Comparison of ENCODE assay signal across 16 cellular contexts in the genomic region with DNA sequence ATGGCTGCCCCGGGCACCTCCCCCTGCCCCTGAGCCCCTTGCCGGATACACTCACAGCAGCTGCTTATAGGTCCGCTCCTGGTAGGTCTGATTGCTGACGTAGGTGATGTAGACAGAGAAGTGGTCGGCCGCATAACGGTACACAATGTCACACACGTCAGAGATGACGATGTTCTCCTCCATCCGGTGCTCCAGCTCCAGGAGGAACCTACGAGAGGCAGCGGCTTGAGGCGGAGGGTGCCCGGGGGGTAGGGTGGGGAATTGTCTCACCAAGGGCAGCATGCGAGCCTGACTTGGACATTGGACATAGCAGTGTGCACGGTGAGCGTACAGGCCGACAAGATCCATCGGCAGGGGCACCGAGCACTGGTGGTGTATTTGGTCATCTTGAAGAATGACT. TPM values are rescaled to one million over a fixed set of nuclear protein-coding genes. Genes with fewer than 3 reads are reported as not detected.
A peak's percentile ranks its signal among the peaks of the same experiment; 100 is the strongest.
DNase-seq lines count a peak whose midpoint lies in the region; ATAC-seq, FAIRE-seq and TF ChIP-seq lines count a peak whose summit lies in the region.
"Had no signal": no experiment of that assay in that cellular context is flagged by ENCODE, and none has a peak within 500 bp of the region (broad histone marks: within the 10 kb centered on the region; RNA-seq: fewer than 3 reads in every experiment).

No MANE protein-coding gene starts in this region.

- TF ChIP-seq EP300 in H1 (IDR thresholded peaks at IDR 0.05; ENCODE audit: borderline replicate concordance in 1 of 2, low read depth in 2 of 2, low read length in 2 of 2), result no peak

- ATAC-seq in natural killer cell treated with Interleukin-12 subunit alpha and Interleukin-12 subunit beta and Interleukin-15 and Interleukin-18, amount 100 ng/mL, for 72 hours, result no peak
- no peak for ATAC-seq in natural killer cell
- ATAC-seq in upper lobe of right lung, result no peak
- no peak for ATAC-seq in GM21360 (IDR thresholded peaks at IDR 0.05; ENCODE audit: unreplicated experiment)

- TF ChIP-seq POLR2A in H1 (IDR thresholded peaks at IDR 0.05; ENCODE audit: control extremely low read depth in 1 of 2, low read depth in 2 of 2, low read length in 2 of 2), result no peak

- peaks cover 0 to 5% of the 10 kb centered on the region in 2 donors for H3K4me1 Mint-ChIP-seq in natural killer cell treated with Interleukin-12 subunit alpha and Interleukin-12 subunit beta and Interleukin-15 and Interleukin-18, amount 100 ng/mL, for 72 hours (ENCODE audit: low read depth in 2 of 2)
- H3K4me1 Mint-ChIP-seq in natural killer cell, result peaks cover 0 to 4% of the 10 kb centered on the region in 2 donors
- H3K4me1 Mint-ChIP-seq: CD4-positive, CD25-positive, alpha-beta regulatory T cell had no signal

- H4K91ac ChIP-seq in H1 (replicated peaks; ENCODE audit: insufficient read length, low read length) (no peak overlapping the region), trophoblast cell (ENCODE audit: low read depth, low read length) (no peak overlapping the region)

- H3K18ac ChIP-seq in H1 (ENCODE audit: extremely low read depth, low read length), result no peak overlapping the region
- H3K18ac ChIP-seq in trophoblast cell (ENCODE audit: low read length), result no peak overlapping the region

- peaks cover 8 to 14% of the 10 kb centered on the region in 2 donors for H3K27me3 Mint-ChIP-seq in natural killer cell treated with Interleukin-12 subunit alpha and Interleukin-12 subunit beta and Interleukin-15 and Interleukin-18, amount 100 ng/mL, for 72 hours
- peaks cover 0 to 6% of the 10 kb centered on the region in 2 donors for H3K27me3 Mint-ChIP-seq in natural killer cell (ENCODE audit: low read depth in 2 of 2)
- H3K27me3 Mint-ChIP-seq: CD4-positive, CD25-positive, alpha-beta regulatory T cell had no signal

- H2AFZ ChIP-seq in H1 (ENCODE audit: low read length), result no peak overlapping the region
- H2AFZ ChIP-seq in trophoblast cell (ENCODE audit: insufficient read depth, low read length, poor library complexity), result no peak overlapping the region

- H3K79me1 ChIP-seq in H1 (ENCODE audit: low read depth, low read length), result no peaks in the 10 kb centered on the region
- H3K79me1 ChIP-seq in trophoblast cell (ENCODE audit: low read length), result no peaks in the 10 kb centered on the region

- H3K27me3 ChIP-seq in H1 (replicated peaks in 1 of 4; ENCODE audit: control insufficient read depth in 3 of 4, extremely low read depth in 1 of 4, insufficient read depth in 3 of 4, low read length in 3 of 4) (no peaks in the 10 kb centered on the region), trophoblast cell (ENCODE audit: insufficient read depth, low read length) (no peaks in the 10 kb centered on the region), upper lobe of right lung (peaks cover 5% of the 10 kb centered on the region)

- FAIRE-seq in H1 (lab: Jason Lieb, UNC), result no peak
- FAIRE-seq: GM12891, GM19239, HTR-8/SVneo had no signal

- no peak overlapping the region for H3K4ac ChIP-seq in H1 (replicated peaks; ENCODE audit: insufficient read length, low read depth, low read length)
- no peak overlapping the region for H3K4ac ChIP-seq in trophoblast cell (ENCODE audit: low read depth, low read length)

- POLR2A ChIA-PET in H1 (lab: Charles Lee; ENCODE audit: partially characterized antibody), result no interaction called here

- peaks cover 0 to 16% (median 10%) of the 10 kb centered on the region in 4 experiments; a peak in 6 of 7 replicates for H3K4me1 ChIP-seq in H1 (replicated peaks in 1 of 4; ENCODE audit: control insufficient read depth in 3 of 4, insufficient read depth in 4 of 4, low read length in 3 of 4)
- H3K4me1 ChIP-seq in trophoblast cell (ENCODE audit: control insufficient read depth in 1 of 2, insufficient read depth in 2 of 2, low read length in 2 of 2), result peaks cover 6 to 8% of the 10 kb centered on the region in 2 experiments
- H3K4me1 ChIP-seq in upper lobe of right lung, result no peaks in the 10 kb centered on the region

- no peak overlapping the region for H4K5ac ChIP-seq in H1 (ENCODE audit: insufficient read length, low read depth, low read length)

- H2BK120ac ChIP-seq in H1 (replicated peaks; ENCODE audit: low read depth, low read length) (no peak overlapping the region), trophoblast cell (ENCODE audit: insufficient read depth, low read length, poor library complexity) (no peak overlapping the region)

- no peaks in the 10 kb centered on the region for H3K36me3 Mint-ChIP-seq in natural killer cell treated with Interleukin-12 subunit alpha and Interleukin-12 subunit beta and Interleukin-15 and Interleukin-18, amount 100 ng/mL, for 72 hours
- no peaks in the 10 kb centered on the region for H3K36me3 Mint-ChIP-seq in natural killer cell
- H3K36me3 Mint-ChIP-seq: CD4-positive, CD25-positive, alpha-beta regulatory T cell had no signal

- TF ChIP-seq CTCF in natural killer cell (IDR thresholded peaks at IDR 0.05) (no peak), H1 (IDR thresholded peaks at IDR 0.05; ENCODE audit: control extremely low read depth in 1 of 3, insufficient read depth in 1 of 3, low read depth in 1 of 3, low read length in 3 of 3) (no peak), upper lobe of right lung (IDR thresholded peaks at IDR 0.05) (no peak)

- H3K56ac ChIP-seq in H1 (replicated peaks; ENCODE audit: insufficient read length, low read depth, low read length), result no peak overlapping the region

- no peak overlapping the region for H3K9ac ChIP-seq in H1 (replicated peaks in 1 of 4; ENCODE audit: extremely low read depth in 1 of 4, low read depth in 3 of 4, low read length in 3 of 4)
- no peak overlapping the region for H3K9ac ChIP-seq in trophoblast cell (ENCODE audit: low read length)

- no peaks in the 10 kb centered on the region for H3K9me3 Mint-ChIP-seq in natural killer cell treated with Interleukin-12 subunit alpha and Interleukin-12 subunit beta and Interleukin-15 and Interleukin-18, amount 100 ng/mL, for 72 hours
- H3K9me3 Mint-ChIP-seq in natural killer cell, result no peaks in the 10 kb centered on the region

- H2BK5ac ChIP-seq in H1 (ENCODE audit: low read depth, low read length), result no peak overlapping the region
- H2BK5ac ChIP-seq in trophoblast cell (ENCODE audit: low read depth, low read length, poor library complexity), result no peak overlapping the region

- H2BK12ac ChIP-seq in H1 (ENCODE audit: low read depth, low read length) (peak overlapping the region; percentile 3; the same call in 1 of the 2 replicates), trophoblast cell (ENCODE audit: low read length) (no peak overlapping the region)

- intact Hi-C loops in natural killer cell (cut with micrococcal nuclease), result no loop called here
- intact Hi-C loops in upper lobe of right lung (cut with DNase I), result no loop called here

- H3K14ac ChIP-seq in H1 (ENCODE audit: insufficient read length), result no peak overlapping the region
- H3K14ac ChIP-seq in trophoblast cell (ENCODE audit: low read length), result no peak overlapping the region

- TF ChIP-seq RAD21 in H1 (IDR thresholded peaks at IDR 0.05 in 1 of 2, conservative IDR thresholded peaks at IDR 0.05 in 1 of 2; ENCODE audit: low read depth in 2 of 2, low read length in 2 of 2), result no peak

- H3K27ac Mint-ChIP-seq in natural killer cell treated with Interleukin-12 subunit alpha and Interleukin-12 subunit beta and Interleukin-15 and Interleukin-18, amount 100 ng/mL, for 72 hours, result no peak overlapping the region
- no peak overlapping the region for H3K27ac Mint-ChIP-seq in natural killer cell
- H3K27ac Mint-ChIP-seq: CD4-positive, CD25-positive, alpha-beta regulatory T cell had no signal

- no peak overlapping the region for H3K27ac ChIP-seq in H1 (ENCODE audit: low read depth, low read length)
- H3K27ac ChIP-seq in trophoblast cell (ENCODE audit: low read depth, low read length), result no peak overlapping the region
- no peak overlapping the region for H3K27ac ChIP-seq in upper lobe of right lung

- no peak overlapping the region for H3K4me3 Mint-ChIP-seq in natural killer cell treated with Interleukin-12 subunit alpha and Interleukin-12 subunit beta and Interleukin-15 and Interleukin-18, amount 100 ng/mL, for 72 hours
- no peak overlapping the region for H3K4me3 Mint-ChIP-seq in natural killer cell
- H3K4me3 Mint-ChIP-seq: CD4-positive, CD25-positive, alpha-beta regulatory T cell had no signal

- no peak overlapping the region for H4K12ac ChIP-seq in trophoblast cell (ENCODE audit: low read depth, low read length)

- H2BK20ac ChIP-seq in H1 (ENCODE audit: low read length), result no peak overlapping the region

- H3K79me2 ChIP-seq in H1 (ENCODE audit: control insufficient read depth in 1 of 2, insufficient read depth in 2 of 2, low read length in 2 of 2) (no peaks in the 10 kb centered on the region), trophoblast cell (ENCODE audit: control insufficient read depth, insufficient read depth, low read length, poor library complexity) (no peaks in the 10 kb centered on the region)

- H4K8ac ChIP-seq in H1 (ENCODE audit: extremely low read depth, insufficient read depth, low read length) (no peak overlapping the region), trophoblast cell (ENCODE audit: low read depth, low read length) (no peak overlapping the region)

- H3K9me3 ChIP-seq in H1 (ENCODE audit: insufficient read depth in 2 of 2, low read depth in 1 of 2, low read length in 1 of 2) (no peaks in the 10 kb centered on the region), trophoblast cell (ENCODE audit: insufficient read depth, low read depth, low read length) (peaks cover 4% of the 10 kb centered on the region), upper lobe of right lung (no peaks in the 10 kb centered on the region)

- peaks cover 0 to 5% of the 10 kb centered on the region in 2 experiments for H4K20me1 ChIP-seq in H1 (replicated peaks in 1 of 2; ENCODE audit: control insufficient read depth in 1 of 2, insufficient read depth in 2 of 2, low read length in 2 of 2)

- peak; percentile 31 for DNase-seq in natural killer cell treated with Interleukin-12 subunit alpha and Interleukin-12 subunit beta and Interleukin-15 and Interleukin-18, amount 100 ng/mL, for 72 hours (ENCODE audit: low spot score)
- DNase-seq in natural killer cell, result no peak
- DNase-seq in H1 (ENCODE audit: low read depth in 1 of 2, low spot score in 2 of 2), result no peak
- DNase-seq in trophoblast cell, result no peak
- peak; percentile 47 for DNase-seq in upper lobe of right lung
- no peak for DNase-seq in NCI-H2196 (lab: John Stamatoyannopoulos, UW; ENCODE audit: unreplicated experiment)
- no peak for DNase-seq in MV-4-11 (lab: John Stamatoyannopoulos, UW)
- DNase-seq: Calu3; CD4-positive, CD25-positive, alpha-beta regulatory T cell; DMS79; NCI-H1048; NCI-H446 had no signal

- no peak overlapping the region for H3K23ac ChIP-seq in H1 (ENCODE audit: insufficient read length)
- H3K23ac ChIP-seq in trophoblast cell (ENCODE audit: low read length), result no peak overlapping the region

- WGBS in H1 (ENCODE audit: extremely low coverage in 1 of 2, insufficient coverage in 1 of 2, insufficient read length in 1 of 2, insufficient replicate concordance in 2 of 2, low coverage in 1 of 2, low lambda C conversion rate in 2 of 2, missing lambda C conversion rate in 1 of 2), 2 experiments, result 92% methylated on average over 19 of the region's 20 CpGs; no CpG with 5 or more reads in 1 of the 2 experiments
- WGBS in trophoblast cell (ENCODE audit: extremely low coverage, insufficient coverage, insufficient read length), result no CpG with 5 or more reads among the region's 20 CpGs

- no peak overlapping the region for H2BK15ac ChIP-seq in H1 (ENCODE audit: low read length)

- H3K23me2 ChIP-seq in H1 (ENCODE audit: low read depth, low read length), result peaks cover 6% of the 10 kb centered on the region

- no peaks in the 10 kb centered on the region for H3K36me3 ChIP-seq in H1 (ENCODE audit: control insufficient read depth in 2 of 4, insufficient read depth in 4 of 4, low read length in 3 of 4)
- H3K36me3 ChIP-seq in trophoblast cell (ENCODE audit: control insufficient read depth in 1 of 2, insufficient read depth in 2 of 2, low read length in 2 of 2), result no peaks in the 10 kb centered on the region
- no peaks in the 10 kb centered on the region for H3K36me3 ChIP-seq in upper lobe of right lung

- H3K4me2 ChIP-seq in H1 (ENCODE audit: insufficient read depth in 1 of 2, low read depth in 2 of 2, low read length in 2 of 2) (no peak overlapping the region), trophoblast cell (ENCODE audit: low read length) (no peak overlapping the region)

- no peak overlapping the region for H2AK5ac ChIP-seq in H1 (ENCODE audit: low read depth, low read length)
- H2AK5ac ChIP-seq in trophoblast cell (ENCODE audit: low read length), result no peak overlapping the region

- CTCF ChIA-PET in H1 (lab: Charles Lee; ENCODE audit: partially characterized antibody), result interaction anchor here (1.3 kb wide), 1 partner anchor 8 kb away, joined by 3 read pairs; no protein-coding TSS in a partner anchor

- H3K4me3 ChIP-seq in H1 (ENCODE audit: extremely low read depth in 1 of 4, insufficient read depth in 2 of 4, low read depth in 3 of 4, low read length in 4 of 4), result no peak overlapping the region
- peak overlapping the region; percentile 48 for H3K4me3 ChIP-seq in trophoblast cell (ENCODE audit: low read depth, low read length)
- H3K4me3 ChIP-seq in upper lobe of right lung, result no peak overlapping the region

RNA-seq across cellular contexts. Expression of gene SNORC, which starts 22.8 kb away (rescaled TPM):
- 1 to 10 TPM; 1.5 TPM for total RNA-seq in natural killer cell treated with Interleukin-12 subunit alpha and Interleukin-12 subunit beta and Interleukin-15 and Interleukin-18, amount 100 ng/mL, for 72 hours
- 1 to 10 TPM in 1 of 3 donors, under 1 TPM in 2; 0.47 to 1.0 (median 0.98) TPM for total RNA-seq in natural killer cell
- 1.6 and 2.1 TPM in 2 replicates for total RNA-seq in H1 (2021; fragmentation: NEBNext Ultra II Directional; extraction: Animal tissue kit (Norgen Biotek cat#: 25700))
- 1.8 and 2.8 TPM in 2 replicates for polyA plus RNA-seq in H1 (2011; rRNA removed)
- 2.0 TPM for polyA plus RNA-seq in H1 (2011; cell fraction: cytosol; rRNA removed)
- 7.3 TPM for polyA plus RNA-seq in H1 (2011; cell fraction: nucleus; rRNA removed)
- polyA plus RNA-seq in H1 (2012, experiment 1 of 2), result 1.2 to 1.9 TPM (median 1.4 TPM) in 4 replicates
- 0.79 TPM for polyA plus RNA-seq in H1 (2012, experiment 2 of 2)
- 2.3 TPM for polyA plus RNA-seq in H1 (2013, experiment 1 of 2)
- 2.0 TPM for polyA plus RNA-seq in H1 (2013, experiment 2 of 2)
- polyA minus RNA-seq in H1 (2011; rRNA and poly(A)+ RNA removed), result 0.13 and 0.24 TPM in 2 replicates
- polyA minus RNA-seq in H1 (2011; cell fraction: cytosol; rRNA and poly(A)+ RNA removed), result 3.4 TPM
- 3.2 TPM for polyA minus RNA-seq in H1 (2011; cell fraction: nucleus; rRNA and poly(A)+ RNA removed)
- 2.8 and 3.2 TPM in 2 replicates for polyA plus RNA-seq in trophoblast cell (2013)
- 0.96 TPM for total RNA-seq in upper lobe of right lung

Comparison
In these comparisons a context has a peak if more than half of its experiments do, and no peak if none do; other contexts are left out.
1. DNase-seq: peak in natural killer cell treated with Interleukin-12 subunit alpha and Interleukin-12 subunit beta and Interleukin-15 and Interleukin-18, amount 100 ng/mL, for 72 hours (single experiment) and upper lobe of right lung (single experiment); none in natural killer cell (single experiment), H1 (0 of 2), trophoblast cell (0 of 2), NCI-H2196 (single experiment) and MV-4-11 (single experiment).